Comparison of ENCODE assay signal across 28 cellular contexts in the genomic region with DNA sequence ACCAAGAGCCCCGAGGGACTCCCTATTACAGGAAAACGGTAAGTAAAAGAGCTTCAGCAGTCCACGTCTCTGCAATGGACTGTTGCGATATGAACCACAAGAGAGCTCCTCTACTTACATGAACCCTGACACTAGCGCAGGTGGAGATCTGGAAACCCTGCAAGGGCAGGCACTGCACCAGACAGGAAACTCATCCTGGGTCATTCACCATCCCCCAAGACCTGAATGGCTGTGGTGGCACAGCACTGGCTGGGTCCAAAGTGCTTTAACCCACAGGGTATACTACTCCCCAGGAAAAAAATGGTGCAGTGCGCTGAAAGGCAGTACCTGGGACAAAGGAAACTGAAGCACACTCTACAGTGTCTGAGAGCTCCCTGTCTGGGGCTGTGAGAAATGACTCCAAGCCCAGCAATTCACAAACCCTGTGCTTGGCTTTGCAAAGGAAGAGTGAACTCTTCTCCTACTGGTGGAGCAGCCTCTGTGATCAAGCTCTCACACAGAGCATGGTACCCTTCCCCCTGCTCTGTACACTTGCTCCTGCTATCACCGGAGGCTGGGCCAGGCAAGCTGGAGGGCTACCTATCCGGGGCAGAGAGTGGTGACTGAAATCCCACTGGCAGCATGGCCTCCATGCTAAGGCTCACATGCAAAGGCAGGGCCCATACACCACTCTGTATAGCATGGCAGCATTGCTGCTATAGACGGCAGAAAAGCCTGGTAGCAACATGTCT.
"Had no signal": no experiment of that assay in that cellular context is flagged by ENCODE, and none has a peak within 500 bp of the region (broad histone marks: within the 10 kb centered on the region; RNA-seq: fewer than 3 reads in every experiment).

No MANE protein-coding gene starts in this region.

- DNase-seq: dermis blood vessel endothelial cell; effector memory CD4-positive, alpha-beta T cell; erythroblast; esophagus squamous epithelium; foreskin melanocyte; glutamatergic neuron; heart right ventricle; hippocampal formation; kidney glomerular epithelial cell; mesenchymal stem cell; mucosa of descending colon; naive B cell; stimulated activated CD4-positive, alpha-beta T cell treated with anti-CD3 and anti-CD28 coated beads, Interleukin-2, amount 100 ng/mL, for 24 hours; stimulated activated CD4-positive, alpha-beta T cell treated with anti-CD3 and anti-CD28 coated beads, Interleukin-4, amount 100 ng/mL, for 24 hours; stimulated activated naive CD8-positive, alpha-beta T cell treated with anti-CD3 and anti-CD28 coated beads, Interleukin-15, Interleukin-2, amounts not matched to agents 100 U/mL and 50 U/mL, for 24 hours; substantia nigra; testis; tibial artery; upper lobe of left lung had no signal

- H3K27ac Mint-ChIP-seq: mesothelial cell of epicardium; naive B cell; natural killer cell treated with Interleukin-12 subunit alpha and Interleukin-12 subunit beta and Interleukin-15 and Interleukin-18, amount 100 ng/mL, for 72 hours; progenitor cell of endocrine pancreas; stimulated activated memory B cell treated with anti-CD40 and anti-IgM and Interleukin-4, amounts not matched to agents 10 μg/mL and 1 μg/mL and 100 μg/mL, for 72 hours had no signal

- H3K4me3 ChIP-seq: coronary artery, esophagus squamous epithelium, heart right ventricle, mucosa of descending colon, testis, tibial artery, upper lobe of left lung had no signal

- H3K27me3 ChIP-seq: esophagus squamous epithelium, heart right ventricle, testis, tibial artery, upper lobe of left lung had no signal

- H3K9ac ChIP-seq: parathyroid adenoma had no signal

- H3K4me3 Mint-ChIP-seq: mesothelial cell of epicardium; natural killer cell treated with Interleukin-12 subunit alpha and Interleukin-12 subunit beta and Interleukin-15 and Interleukin-18, amount 100 ng/mL, for 72 hours; neural crest cell; stimulated activated memory B cell treated with anti-CD40 and anti-IgM and Interleukin-4, amounts not matched to agents 10 μg/mL and 1 μg/mL and 100 μg/mL, for 72 hours had no signal

- H3K27ac ChIP-seq: coronary artery, esophagus squamous epithelium, heart right ventricle, parathyroid adenoma, testis, tibial artery, upper lobe of left lung had no signal

- FAIRE-seq: islet of Langerhans had no signal

- H3K4me1 Mint-ChIP-seq: neural crest cell; stimulated activated memory B cell treated with anti-CD40 and anti-IgM and Interleukin-4, amounts not matched to agents 10 μg/mL and 1 μg/mL and 100 μg/mL, for 72 hours had no signal

- H2AFZ ChIP-seq: parathyroid adenoma had no signal

- H3K9me3 ChIP-seq: testis had no signal

- ATAC-seq: heart right ventricle; natural killer cell treated with Interleukin-12 subunit alpha and Interleukin-12 subunit beta and Interleukin-15 and Interleukin-18, amount 100 ng/mL, for 72 hours; sciatic nerve; stimulated activated memory B cell treated with anti-CD40 and anti-IgM and Interleukin-4, amounts not matched to agents 10 μg/mL and 1 μg/mL and 100 μg/mL, for 72 hours; stimulated activated naive CD8-positive, alpha-beta T cell treated with anti-CD3 and anti-CD28 coated beads, Interleukin-15, Interleukin-2, amounts not matched to agents 100 U/mL and 50 U/mL, for 24 hours had no signal

- H3K27me3 Mint-ChIP-seq: naive B cell; natural killer cell treated with Interleukin-12 subunit alpha and Interleukin-12 subunit beta and Interleukin-15 and Interleukin-18, amount 100 ng/mL, for 72 hours; progenitor cell of endocrine pancreas; stimulated activated memory B cell treated with anti-CD40 and anti-IgM and Interleukin-4, amounts not matched to agents 10 μg/mL and 1 μg/mL and 100 μg/mL, for 72 hours had no signal

- H3K4me1 ChIP-seq: esophagus squamous epithelium, heart right ventricle, parathyroid adenoma, testis, tibial artery, upper lobe of left lung had no signal
